ENCODE assay signal across 28 cellular contexts in the genomic region with DNA sequence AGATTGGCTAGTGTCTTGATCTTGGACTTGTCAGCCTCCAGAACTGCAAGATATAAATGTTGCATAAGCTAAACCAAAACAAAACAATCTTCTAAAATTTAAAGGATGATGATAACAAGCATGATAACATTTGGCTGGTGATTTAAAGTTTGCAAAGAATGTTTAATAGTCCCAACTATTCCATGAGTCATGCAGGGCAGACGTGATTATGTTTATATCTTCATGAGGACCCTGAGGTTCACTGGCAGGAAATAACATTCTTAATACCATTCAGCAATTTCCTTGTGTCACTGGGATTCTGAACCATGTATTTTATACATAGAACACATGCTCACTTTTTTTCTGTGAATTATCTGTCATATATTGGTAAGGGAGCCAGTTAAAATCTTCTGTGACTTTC.
DNase-seq lines count a peak whose midpoint lies in the region; ATAC-seq and TF ChIP-seq lines count a peak whose summit lies in the region.
"Had no signal": no experiment of that assay in that cellular context is flagged by ENCODE, and none has a peak within 500 bp of the region (broad histone marks: within the 10 kb centered on the region; RNA-seq: fewer than 3 reads in every experiment).

No MANE protein-coding gene starts in this region.

- H3K4me3 ChIP-seq in AG10803 (ENCODE audit: low read length) (no peak overlapping the region), HFF-Myc (replicated peaks; ENCODE audit: low read depth, low read length) (no peak overlapping the region), fibroblast of pulmonary artery (replicated peaks; ENCODE audit: low read depth, low read length) (no peak overlapping the region)
- H3K4me3 ChIP-seq: adrenal gland, BLaER1, cardiac muscle cell, esophagus squamous epithelium, prostate gland, upper lobe of left lung had no signal

- DNase-seq in AG10803 (ENCODE audit: low read depth) (peak; percentile 8), HFF-Myc (ENCODE audit: extremely low read depth, low read depth) (peak; percentile 35), SW 1271 (lab: John Stamatoyannopoulos, UW) (peak; percentile 8 to 64), fibroblast of pulmonary artery (ENCODE audit: low read depth) (peak; percentile 28), NCI-H1694 treated with DMSO at 0.1 percent for 48 hours (lab: John Stamatoyannopoulos, UW) (no peak)
- DNase-seq: activated CD4-positive, alpha-beta T cell treated with anti-CD3 and anti-CD28 coated beads, Interleukin-2, amount 10 ng/mL, durations not matched to agents 7 days and 5 days; activated naive CD4-positive, alpha-beta T cell treated with anti-CD3 and anti-CD28 coated beads for 36 hours; activated T-cell treated with anti-CD3 and anti-CD28 coated beads, Interleukin-2, amount 50 U/mL, for 48 hours; adrenal gland; Caco-2; DMS79 treated with DMSO at 0.1 percent for 48 hours; endodermal cell; esophagus squamous epithelium; glutamatergic neuron; kidney; midbrain; naive thymus-derived CD4-positive, alpha-beta T cell; NCI-H1417; nucleus accumbens; stimulated activated CD4-positive, alpha-beta T cell treated with anti-CD3 and anti-CD28 coated beads, Interleukin-15, amount 100 ng/mL, for 24 hours; stimulated activated naive B cell treated with anti-CD40 and anti-IgM and Interleukin-4, amounts not matched to agents 10 μg/mL and 1 μg/mL and 100 μg/mL, for 72 hours; upper lobe of left lung had no signal

- no peak for ATAC-seq in HG03175 (IDR thresholded peaks at IDR 0.05; ENCODE audit: unreplicated experiment)
- ATAC-seq in HG03280 (IDR thresholded peaks at IDR 0.05; ENCODE audit: unreplicated experiment) = no peak
- ATAC-seq in GM18519 (IDR thresholded peaks at IDR 0.05; ENCODE audit: low FRiP score, unreplicated experiment) = no peak
- ATAC-seq: naive thymus-derived CD4-positive, alpha-beta T cell; stimulated activated naive B cell treated with anti-CD40 and anti-IgM and Interleukin-4, amounts not matched to agents 10 μg/mL and 1 μg/mL and 100 μg/mL, for 72 hours had no signal

- TF ChIP-seq CTCF in AG10803 (conservative IDR thresholded peaks at IDR 0.05; ENCODE audit: low read length) (no peak), HFF-Myc (IDR thresholded peaks at IDR 0.05; ENCODE audit: low read depth, low read length, missing control alignments) (no peak), fibroblast of pulmonary artery (IDR thresholded peaks at IDR 0.05; ENCODE audit: low read length, missing control alignments) (no peak)
